In genomic region chr14:20768593-20768892, GRCh38 we compare ENCODE assay signal across 17 cellular contexts. TPM values are rescaled to one million over a fixed set of nuclear protein-coding genes. Genes with fewer than 3 reads are reported as not detected.
A peak's percentile ranks its signal among the peaks of the same experiment; 100 is the strongest.
DNase-seq lines count a peak whose midpoint lies in the region; ATAC-seq and TF ChIP-seq lines count a peak whose summit lies in the region.
"Had no signal": no experiment of that assay in that cellular context is flagged by ENCODE, and none has a peak within 500 bp of the region (broad histone marks: within the 10 kb centered on the region; RNA-seq: fewer than 3 reads in every experiment).

No MANE protein-coding gene starts in this region.

- H3K27ac ChIP-seq in heart left ventricle (no peak overlapping the region), trophoblast cell (ENCODE audit: low read depth, low read length) (peak overlapping the region; percentile 13), endodermal cell (ENCODE audit: low read depth, low read length) (no peak overlapping the region)
- H3K27ac ChIP-seq: BLaER1 had no signal

- H3K27me3 Mint-ChIP-seq in endothelial cell (ENCODE audit: unreplicated experiment), result peaks cover 6% of the 10 kb centered on the region
- H3K27me3 Mint-ChIP-seq in endodermal cell (ENCODE audit: insufficient read depth), result peaks cover 7% of the 10 kb centered on the region

- H3K4me2 ChIP-seq in trophoblast cell (ENCODE audit: low read length), result no peak overlapping the region
- H3K4me2 ChIP-seq: BLaER1 had no signal

- H3K27me3 ChIP-seq in heart left ventricle (no peaks in the 10 kb centered on the region), trophoblast cell (ENCODE audit: insufficient read depth, low read length) (no peaks in the 10 kb centered on the region), endodermal cell (ENCODE audit: control insufficient read depth, insufficient read depth, low read length, poor library complexity, severe bottlenecking) (no peaks in the 10 kb centered on the region)
- H3K27me3 ChIP-seq: BLaER1 had no signal

- H3K14ac ChIP-seq in trophoblast cell (ENCODE audit: low read length), result no peak overlapping the region

- no peak overlapping the region for H3K18ac ChIP-seq in trophoblast cell (ENCODE audit: low read length)

- TF ChIP-seq CTCF in heart left ventricle (IDR thresholded peaks at IDR 0.05) (no peak), endothelial cell (IDR thresholded peaks at IDR 0.05; ENCODE audit: unreplicated experiment) (no peak), endodermal cell (conservative IDR thresholded peaks at IDR 0.05) (no peak)

- no peak for DNase-seq in heart left ventricle
- DNase-seq in left cardiac atrium, result no peak
- DNase-seq in endothelial cell (ENCODE audit: low spot score), result no peak
- no peak for DNase-seq in trophoblast cell
- DNase-seq in glomerular visceral epithelial cell (ENCODE audit: extremely low spot score), result no peak
- DNase-seq in endodermal cell, result no peak
- DNase-seq in SKM-1 (lab: John Stamatoyannopoulos, UW; ENCODE audit: unreplicated experiment), result no peak
- DNase-seq: 8988T; CD4-positive, alpha-beta memory T cell; DMS79 treated with DMSO at 0.1 percent for 48 hours; GF-D8; H9 had no signal

- H3K27ac Mint-ChIP-seq in endothelial cell (ENCODE audit: unreplicated experiment) (peak overlapping the region; percentile 50), endodermal cell (no peak overlapping the region)
- H3K27ac Mint-ChIP-seq: CD14-positive monocyte, H9 had no signal

- peak in 3 of 4 donors; percentile 24 to 76 (median 52) for ATAC-seq in heart left ventricle
- ATAC-seq in left cardiac atrium, result no peak

- intact Hi-C loops in heart left ventricle (cut with DNase I), result loop anchor here in 1 of 10 donors (5.0 kb wide), 1 partner anchor 34 kb away; the partner anchor contains the start of gene RNASE1
- intact Hi-C loops in left cardiac atrium (cut with DNase I), result no loop called here

- H3K4me3 Mint-ChIP-seq in endothelial cell (ENCODE audit: unreplicated experiment), result no peak overlapping the region
- H3K4me3 Mint-ChIP-seq in endodermal cell, result no peak overlapping the region
- H3K4me3 Mint-ChIP-seq: CD14-positive monocyte; CD4-positive, alpha-beta memory T cell; H9 had no signal

- H3K79me2 ChIP-seq in trophoblast cell (ENCODE audit: control insufficient read depth, insufficient read depth, low read length, poor library complexity), result no peaks in the 10 kb centered on the region

- no peak overlapping the region for H3K4ac ChIP-seq in trophoblast cell (ENCODE audit: low read depth, low read length)

- H4K12ac ChIP-seq in trophoblast cell (ENCODE audit: low read depth, low read length), result no peak overlapping the region

- H3K4me1 Mint-ChIP-seq in endothelial cell (ENCODE audit: unreplicated experiment) (peaks cover 28% of the 10 kb centered on the region), endodermal cell (peaks cover 10% of the 10 kb centered on the region)
- H3K4me1 Mint-ChIP-seq: CD4-positive, alpha-beta memory T cell had no signal

- H3K79me1 ChIP-seq in trophoblast cell (ENCODE audit: low read length), result peaks cover 1% of the 10 kb centered on the region

- H4K8ac ChIP-seq in trophoblast cell (ENCODE audit: low read depth, low read length), result no peak overlapping the region

- no peaks in the 10 kb centered on the region for H3K36me3 ChIP-seq in heart left ventricle
- no peaks in the 10 kb centered on the region for H3K36me3 ChIP-seq in trophoblast cell (ENCODE audit: control insufficient read depth in 1 of 2, insufficient read depth in 2 of 2, low read length in 2 of 2)
- H3K36me3 ChIP-seq in endodermal cell (ENCODE audit: control insufficient read depth, insufficient read depth, low read length), result no peaks in the 10 kb centered on the region
- H3K36me3 ChIP-seq: BLaER1 had no signal

- 50 to 67% (median 61%) methylated on average over 3 of the region's 3 CpGs for WGBS in heart left ventricle, 4 donors
- WGBS in trophoblast cell (ENCODE audit: extremely low coverage, insufficient coverage, insufficient read length), result no CpG with 5 or more reads among the region's 3 CpGs
- WGBS in endodermal cell (ENCODE audit: insufficient coverage in 1 of 2, insufficient read length in 1 of 2), 2 experiments, result 91 to 94% methylated on average over 3 of the region's 3 CpGs

- no peak overlapping the region for H2AFZ ChIP-seq in trophoblast cell (ENCODE audit: insufficient read depth, low read length, poor library complexity)

- no peak overlapping the region for H4K91ac ChIP-seq in trophoblast cell (ENCODE audit: low read depth, low read length)

- no peaks in the 10 kb centered on the region for H3K36me3 Mint-ChIP-seq in endothelial cell (ENCODE audit: low read depth, unreplicated experiment)
- H3K36me3 Mint-ChIP-seq in endodermal cell (ENCODE audit: low read depth), result no peaks in the 10 kb centered on the region
- H3K36me3 Mint-ChIP-seq: CD14-positive monocyte; CD4-positive, alpha-beta memory T cell had no signal

- no peak overlapping the region for H2BK5ac ChIP-seq in trophoblast cell (ENCODE audit: low read depth, low read length, poor library complexity)

- H3K4me3 ChIP-seq in heart left ventricle, result no peak overlapping the region
- H3K4me3 ChIP-seq in trophoblast cell (ENCODE audit: low read depth, low read length), result no peak overlapping the region
- H3K4me3 ChIP-seq in endodermal cell (ENCODE audit: low read length), result no peak overlapping the region
- H3K4me3 ChIP-seq: BLaER1 had no signal

- no peak overlapping the region for H2BK120ac ChIP-seq in trophoblast cell (ENCODE audit: insufficient read depth, low read length, poor library complexity)

- H2BK12ac ChIP-seq in trophoblast cell (ENCODE audit: low read length), result no peak overlapping the region

- H2AK5ac ChIP-seq in trophoblast cell (ENCODE audit: low read length), result no peak overlapping the region

- TF ChIP-seq POLR2A in heart left ventricle (IDR thresholded peaks at IDR 0.05), result no peak

- no peaks in the 10 kb centered on the region for H3K9me3 Mint-ChIP-seq in endothelial cell (ENCODE audit: unreplicated experiment)
- peaks cover 26% of the 10 kb centered on the region for H3K9me3 Mint-ChIP-seq in endodermal cell
- H3K9me3 Mint-ChIP-seq: CD14-positive monocyte; CD4-positive, alpha-beta memory T cell had no signal

- H3K23ac ChIP-seq in trophoblast cell (ENCODE audit: low read length), result no peak overlapping the region

- no peak overlapping the region for H3K9ac ChIP-seq in trophoblast cell (ENCODE audit: low read length)
- H3K9ac ChIP-seq in endodermal cell (ENCODE audit: extremely low read depth, low read length, poor library complexity, severe bottlenecking), result no peak overlapping the region
- H3K9ac ChIP-seq: BLaER1 had no signal

- H3K4me1 ChIP-seq in heart left ventricle (no peaks in the 10 kb centered on the region), trophoblast cell (ENCODE audit: control insufficient read depth in 1 of 2, insufficient read depth in 2 of 2, low read length in 2 of 2) (peaks cover 2 to 11% of the 10 kb centered on the region in 2 experiments), endodermal cell (ENCODE audit: control insufficient read depth, insufficient read depth, low read length) (no peaks in the 10 kb centered on the region)
- H3K4me1 ChIP-seq: BLaER1 had no signal

- H3K9me3 ChIP-seq in heart left ventricle, result no peaks in the 10 kb centered on the region
- H3K9me3 ChIP-seq in trophoblast cell (ENCODE audit: insufficient read depth, low read depth, low read length), result no peaks in the 10 kb centered on the region
- peaks cover 33% of the 10 kb centered on the region for H3K9me3 ChIP-seq in endodermal cell (ENCODE audit: control insufficient read depth, low read length)
- H3K9me3 ChIP-seq: BLaER1 had no signal

RNA-seq across cellular contexts. Expression of gene EDDM3B, which starts 0.3 kb away (rescaled TPM):
- total RNA-seq in heart left ventricle (not detected), left cardiac atrium (not detected), endothelial cell (ENCODE audit: unreplicated experiment) (not detected), endodermal cell (not detected)
- polyA plus RNA-seq in heart left ventricle, result not detected
- polyA plus RNA-seq in trophoblast cell (2013), result 0.46 and 0.48 TPM in 2 replicates
- not detected for polyA plus RNA-seq in endodermal cell (2013, experiment 1 of 2)
- polyA plus RNA-seq in endodermal cell (2013, experiment 2 of 2), result not detected
- total RNA-seq: A673; CD4-positive, alpha-beta memory T cell; H1; H9 had no signal
- polyA plus RNA-seq: AG04450; CD14-positive monocyte; CD4-positive, alpha-beta memory T cell; H1 had no signal

RNA-seq across cellular contexts. Expression of gene RNASE6, which starts 12.5 kb away (rescaled TPM):
- 10 to 100 TPM in 2 of 9 donors, 1 to 10 TPM in 7; 2.5 to 39.9 (median 5.2) TPM for total RNA-seq in heart left ventricle
- polyA plus RNA-seq in heart left ventricle, result 1 to 10 TPM; 1.1 to 6.3 TPM
- 10 to 100 TPM in 1 of 2 donors, 1 to 10 TPM in 1; 6.9 to 16.1 TPM for total RNA-seq in left cardiac atrium
- 13.7 TPM for total RNA-seq in endothelial cell (ENCODE audit: unreplicated experiment)
- polyA plus RNA-seq in trophoblast cell (2013), result 1.1 TPM in 2 replicates
- not detected for total RNA-seq in endodermal cell
- not detected for polyA plus RNA-seq in endodermal cell (2013, experiment 1 of 2)
- polyA plus RNA-seq in endodermal cell (2013, experiment 2 of 2), result 0.33 TPM
- total RNA-seq: A673, H1, H9 had no signal
- polyA plus RNA-seq: AG04450 had no signal

RNA-seq across cellular contexts. Expression of gene EDDM3A, which starts 22.9 kb away (rescaled TPM):
- total RNA-seq in heart left ventricle (not detected), left cardiac atrium (not detected), endothelial cell (ENCODE audit: unreplicated experiment) (not detected), endodermal cell (not detected)
- not detected for polyA plus RNA-seq in heart left ventricle
- 0.11 TPM in 2 replicates for polyA plus RNA-seq in trophoblast cell (2013)
- polyA plus RNA-seq in endodermal cell (2013, experiment 1 of 2), result not detected
- polyA plus RNA-seq in endodermal cell (2013, experiment 2 of 2), result not detected
- total RNA-seq: A673; CD4-positive, alpha-beta memory T cell; H1; H9 had no signal
- polyA plus RNA-seq: AG04450; CD14-positive monocyte; CD4-positive, alpha-beta memory T cell had no signal

RNA-seq across cellular contexts. Expression of gene RNASE1, which starts 34.1 kb away (rescaled TPM):
- total RNA-seq in heart left ventricle, result 100 to 1,000 TPM; 127 to 654 (median 294) TPM
- 100 to 1,000 TPM; 199 to 242 TPM for polyA plus RNA-seq in heart left ventricle
- total RNA-seq in left cardiac atrium, result 100 to 1,000 TPM; 295 to 632 TPM
- 31.6 TPM for total RNA-seq in endothelial cell (ENCODE audit: unreplicated experiment)
- 0.81 and 1.2 TPM in 2 replicates for polyA plus RNA-seq in trophoblast cell (2013)
- total RNA-seq in endodermal cell, result 10 to 100 TPM in 1 of 2 donors, 1 to 10 TPM in 1; 9.9 to 10.7 TPM
- 41.2 TPM for polyA plus RNA-seq in endodermal cell (2013, experiment 1 of 2)
- polyA plus RNA-seq in endodermal cell (2013, experiment 2 of 2), result 25.8 TPM
- total RNA-seq: A673 had no signal
- polyA plus RNA-seq: AG04450; CD4-positive, alpha-beta memory T cell had no signal

Comparison
In these comparisons a context has a peak if more than half of its experiments do, and no peak if none do; other contexts are left out.
1. ATAC-seq: peak in heart left ventricle (3 of 4); none in left cardiac atrium (0 of 2).